Comparison of ENCODE assay signal across 1 cellular context in the genomic region with DNA sequence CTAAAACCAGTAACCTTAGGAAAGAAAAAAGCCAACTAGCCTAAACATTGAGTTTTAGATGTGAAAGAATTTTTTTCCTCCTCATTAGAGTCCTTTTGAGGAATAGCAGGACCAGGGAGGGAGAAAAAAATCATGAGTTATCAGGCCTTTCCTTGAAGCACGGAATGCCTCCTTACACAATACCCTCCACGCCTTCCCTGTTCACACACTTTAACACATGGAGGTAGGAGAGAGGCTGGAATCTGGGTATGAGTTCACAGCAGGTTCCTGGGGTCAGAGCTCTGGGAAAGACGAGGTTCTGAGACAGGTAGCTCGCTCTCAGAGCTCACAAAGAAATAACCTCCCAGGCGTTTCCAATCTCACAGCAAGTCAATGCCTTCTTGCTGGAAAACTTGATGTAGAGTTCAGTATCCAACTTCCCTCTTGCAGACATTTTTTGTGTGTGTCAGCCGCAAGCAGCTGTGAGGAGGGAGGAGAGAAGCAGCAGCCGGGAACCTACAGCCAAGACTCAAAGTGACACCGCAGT.
TF ChIP-seq lines count a peak whose summit lies in the region.

No MANE protein-coding gene starts in this region.

TF ChIP-seq in SK-N-SH treated with all-trans-retinoic acid at 6 μM for 48 hours, 23 proteins besides CTCF, POLR2A, EP300 and RAD21 (continued from another document):
- TF ChIP-seq GLIS3 (CRISPR knock-in tag; IDR thresholded peaks at IDR 0.05) (no peak), ZNF70 (CRISPR knock-in tag; IDR thresholded peaks at IDR 0.05) (no peak), ZFP30 (CRISPR knock-in tag; IDR thresholded peaks at IDR 0.05) (no peak), ZFP3 (CRISPR knock-in tag; IDR thresholded peaks at IDR 0.05) (no peak), CSDC2 (CRISPR knock-in tag; IDR thresholded peaks at IDR 0.05) (no peak), PPARA (CRISPR knock-in tag; IDR thresholded peaks at IDR 0.05; ENCODE audit: borderline replicate concordance) (no peak), ARNTL (CRISPR knock-in tag; IDR thresholded peaks at IDR 0.05; ENCODE audit: borderline replicate concordance, low read depth) (no peak)
- TF ChIP-seq, protein P1, sequence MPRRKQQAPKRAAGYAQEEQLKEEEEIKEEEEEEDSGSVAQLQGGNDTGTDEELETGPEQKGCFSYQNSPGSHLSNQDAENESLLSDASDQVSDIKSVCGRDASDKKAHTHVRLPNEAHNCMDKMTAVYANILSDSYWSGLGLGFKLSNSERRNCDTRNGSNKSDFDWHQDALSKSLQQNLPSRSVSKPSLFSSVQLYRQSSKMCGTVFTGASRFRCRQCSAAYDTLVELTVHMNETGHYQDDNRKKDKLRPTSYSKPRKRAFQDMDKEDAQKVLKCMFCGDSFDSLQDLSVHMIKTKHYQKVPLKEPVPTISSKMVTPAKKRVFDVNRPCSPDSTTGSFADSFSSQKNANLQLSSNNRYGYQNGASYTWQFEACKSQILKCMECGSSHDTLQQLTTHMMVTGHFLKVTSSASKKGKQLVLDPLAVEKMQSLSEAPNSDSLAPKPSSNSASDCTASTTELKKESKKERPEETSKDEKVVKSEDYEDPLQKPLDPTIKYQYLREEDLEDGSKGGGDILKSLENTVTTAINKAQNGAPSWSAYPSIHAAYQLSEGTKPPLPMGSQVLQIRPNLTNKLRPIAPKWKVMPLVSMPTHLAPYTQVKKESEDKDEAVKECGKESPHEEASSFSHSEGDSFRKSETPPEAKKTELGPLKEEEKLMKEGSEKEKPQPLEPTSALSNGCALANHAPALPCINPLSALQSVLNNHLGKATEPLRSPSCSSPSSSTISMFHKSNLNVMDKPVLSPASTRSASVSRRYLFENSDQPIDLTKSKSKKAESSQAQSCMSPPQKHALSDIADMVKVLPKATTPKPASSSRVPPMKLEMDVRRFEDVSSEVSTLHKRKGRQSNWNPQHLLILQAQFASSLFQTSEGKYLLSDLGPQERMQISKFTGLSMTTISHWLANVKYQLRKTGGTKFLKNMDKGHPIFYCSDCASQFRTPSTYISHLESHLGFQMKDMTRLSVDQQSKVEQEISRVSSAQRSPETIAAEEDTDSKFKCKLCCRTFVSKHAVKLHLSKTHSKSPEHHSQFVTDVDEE (CRISPR knock-in tag; IDR thresholded peaks at IDR 0.05), result no peak
